ENCODE assay signal across 8 cellular contexts in the genomic region with DNA sequence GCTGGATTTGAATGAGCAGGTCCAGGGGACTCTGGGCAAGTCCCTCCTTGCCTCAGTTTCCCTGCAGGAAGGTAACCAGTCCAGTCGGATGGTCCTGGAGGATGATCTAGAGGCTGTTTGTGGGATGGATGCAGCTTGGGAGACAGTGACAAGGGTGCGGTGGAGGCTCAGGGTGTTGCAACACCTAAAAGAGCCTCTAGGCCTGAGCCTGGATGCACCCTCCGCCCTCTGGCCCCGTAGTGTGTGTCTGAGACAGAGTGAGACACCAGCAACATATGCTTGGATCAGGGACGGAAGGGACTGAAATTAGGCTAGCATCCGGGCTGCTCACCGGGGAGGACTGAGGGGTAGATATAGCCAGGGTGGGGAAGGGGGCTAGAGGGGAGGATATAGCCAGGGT. TPM values are rescaled to one million over a fixed set of nuclear protein-coding genes. Genes with fewer than 3 reads are reported as not detected.
DNase-seq lines count a peak whose midpoint lies in the region; ATAC-seq and TF ChIP-seq lines count a peak whose summit lies in the region.

No MANE protein-coding gene starts in this region.

- H3K9ac ChIP-seq in skeletal muscle satellite cell (ENCODE audit: low read depth, low read length): peak overlapping the region; percentile 6

- DNase-seq in activated naive CD4-positive, alpha-beta T cell treated with Interleukin-2 at 50 U/mL for 16 hours: peak; percentile 12
- DNase-seq in activated naive CD4-positive, alpha-beta T cell (lab: John Stamatoyannopoulos, UW): no peak
- DNase-seq in activated CD4-positive, alpha-beta T cell treated with anti-CD3 and anti-CD28 coated beads, Interleukin-2, amount 50 U/mL, for 48 hours: peak; percentile 21 to 26
- DNase-seq in glomerular visceral epithelial cell (ENCODE audit: extremely low spot score) (peak; percentile 34), GM10248 (ENCODE audit: extremely low spot score) (no peak)

- TF ChIP-seq CTCF in GM10248 (IDR thresholded peaks at IDR 0.05; ENCODE audit: control extremely low read depth, extremely low read depth, low read depth, missing control alignments): no peak

- H3K27me3 ChIP-seq in skeletal muscle satellite cell (ENCODE audit: control insufficient read depth, insufficient read depth, low read length): no peaks in the 10 kb centered on the region

- H3K4me2 ChIP-seq in skeletal muscle satellite cell (ENCODE audit: low read length): peak overlapping the region; percentile 99

- ATAC-seq in GM21576 (IDR thresholded peaks at IDR 0.05; ENCODE audit: unreplicated experiment) (no peak), HG03095 (IDR thresholded peaks at IDR 0.05; ENCODE audit: unreplicated experiment) (no peak)

- POLR2A ChIA-PET in GM10248 (lab: Yijun Ruan, JAX): no interaction called here

- CTCF ChIA-PET in GM10248 (lab: Yijun Ruan, JAX): interaction anchor here (0.6 kb wide), 1 partner anchor 22 kb away, joined by 3 read pairs; no protein-coding TSS in a partner anchor

- H3K9me3 ChIP-seq in skeletal muscle satellite cell (replicated peaks; ENCODE audit: low read length): no peaks in the 10 kb centered on the region

- peaks cover 5% of the 10 kb centered on the region for H3K36me3 ChIP-seq in skeletal muscle satellite cell (ENCODE audit: insufficient read depth, low read length)

- peaks cover 20% of the 10 kb centered on the region for H3K4me1 ChIP-seq in skeletal muscle satellite cell (ENCODE audit: control insufficient read depth, insufficient read depth, low read length)

- H3K4me3 ChIP-seq in skeletal muscle satellite cell (ENCODE audit: low read length): peak overlapping the region; percentile 36

RNA-seq across cellular contexts. Expression of a gene that starts 1.1 kb away (rescaled TPM):
- 48.7 and 58.3 TPM in 2 replicates for total RNA-seq in skeletal muscle satellite cell (2012; rRNA removed)

RNA-seq across cellular contexts. Expression of a gene that starts 1.7 kb away (rescaled TPM):
- 55.5 and 60.7 TPM in 2 replicates for total RNA-seq in skeletal muscle satellite cell (2012; rRNA removed)

RNA-seq across cellular contexts. Expression of a gene that starts 28.6 kb away (rescaled TPM):
- 8.6 and 10.5 TPM in 2 replicates for total RNA-seq in skeletal muscle satellite cell (2012; rRNA removed)

Comparison
In these comparisons a context has a peak if more than half of its experiments do, and no peak if none do; other contexts are left out.
1. DNase-seq: peak in activated naive CD4-positive, alpha-beta T cell treated with Interleukin-2 at 50 U/mL for 16 hours (single experiment), activated CD4-positive, alpha-beta T cell treated with anti-CD3 and anti-CD28 coated beads, Interleukin-2, amount 50 U/mL, for 48 hours (2 of 2) and glomerular visceral epithelial cell (single experiment); none in activated naive CD4-positive, alpha-beta T cell (0 of 4) and GM10248 (single experiment).